Comparison of ENCODE assay signal across 8 cellular contexts in genomic region chr3:185825639-185826481, GRCh38. TPM values are rescaled to one million over a fixed set of nuclear protein-coding genes. Genes with fewer than 3 reads are reported as not detected.
DNase-seq lines count a peak whose midpoint lies in the region; TF ChIP-seq lines count a peak whose summit lies in the region.

No MANE protein-coding gene starts in this region.

- H3K4me3 ChIP-seq in HFF-Myc (replicated peaks; ENCODE audit: low read depth, low read length), result peak overlapping the region; percentile 89
- H3K4me3 ChIP-seq in left ventricle myocardium inferior, result peak overlapping the region; percentile 88

- H3K4me1 ChIP-seq in left ventricle myocardium inferior, result peaks cover 49% of the 10 kb centered on the region

- TF ChIP-seq CTCF in GM10248 (IDR thresholded peaks at IDR 0.05; ENCODE audit: control extremely low read depth, extremely low read depth, low read depth, missing control alignments) (no peak), HFF-Myc (IDR thresholded peaks at IDR 0.05; ENCODE audit: low read depth, low read length, missing control alignments) (no peak), left ventricle myocardium inferior (IDR thresholded peaks at IDR 0.05; ENCODE audit: borderline replicate concordance) (no peak)

- H3K27me3 ChIP-seq in left ventricle myocardium inferior (ENCODE audit: low read depth), result peaks cover 27% of the 10 kb centered on the region

- CTCF ChIA-PET in GM10248 (lab: Yijun Ruan, JAX), result interaction anchor here (1.5 kb wide), 1 partner anchor 165 kb away, joined by 4 read pairs; no protein-coding TSS in a partner anchor

- H3K27ac ChIP-seq in left ventricle myocardium inferior (replicated peaks), result peak overlapping the region; percentile 82

- no peaks in the 10 kb centered on the region for H3K9me3 ChIP-seq in left ventricle myocardium inferior (replicated peaks)

- H3K36me3 ChIP-seq in left ventricle myocardium inferior, result no peaks in the 10 kb centered on the region

- intact Hi-C loops in left ventricle myocardium inferior (cut with micrococcal nuclease), result no loop called here

- POLR2A ChIA-PET in GM10248 (lab: Yijun Ruan, JAX), result no interaction called here

- peak; percentile 60 for DNase-seq in GM10248 (ENCODE audit: extremely low spot score)
- DNase-seq in HFF-Myc (ENCODE audit: extremely low read depth, low read depth), result no peak
- peak; percentile 67 for DNase-seq in NCI-H69 (lab: John Stamatoyannopoulos, UW)
- DNase-seq in activated naive CD4-positive, alpha-beta T cell treated with anti-CD3 and anti-CD28 coated beads, Interleukin-2, amount 50 U/mL, for 16 hours, result peak; percentile 45
- DNase-seq in left ventricle myocardium inferior, result peak; percentile 36
- peak; percentile 87 for DNase-seq in retina
- DNase-seq in AML-193 (lab: John Stamatoyannopoulos, UW), result no peak
- no peak for DNase-seq in SHP77 treated with DMSO at 0.1 percent for 48 hours (lab: John Stamatoyannopoulos, UW)

RNA-seq across cellular contexts. Expression of gene IGF2BP2, which starts 1.0 kb away (rescaled TPM):
- 17.9 TPM for total RNA-seq in left ventricle myocardium inferior

Comparison
In these comparisons a context has a peak if more than half of its experiments do, and no peak if none do; other contexts are left out.
1. DNase-seq: peak in GM10248 (single experiment), NCI-H69 (single experiment), activated naive CD4-positive, alpha-beta T cell treated with anti-CD3 and anti-CD28 coated beads, Interleukin-2, amount 50 U/mL, for 16 hours (single experiment), left ventricle myocardium inferior (single experiment) and retina (single experiment); none in HFF-Myc (single experiment), AML-193 (0 of 2) and SHP77 treated with DMSO at 0.1 percent for 48 hours (single experiment).